In the genomic region with DNA sequence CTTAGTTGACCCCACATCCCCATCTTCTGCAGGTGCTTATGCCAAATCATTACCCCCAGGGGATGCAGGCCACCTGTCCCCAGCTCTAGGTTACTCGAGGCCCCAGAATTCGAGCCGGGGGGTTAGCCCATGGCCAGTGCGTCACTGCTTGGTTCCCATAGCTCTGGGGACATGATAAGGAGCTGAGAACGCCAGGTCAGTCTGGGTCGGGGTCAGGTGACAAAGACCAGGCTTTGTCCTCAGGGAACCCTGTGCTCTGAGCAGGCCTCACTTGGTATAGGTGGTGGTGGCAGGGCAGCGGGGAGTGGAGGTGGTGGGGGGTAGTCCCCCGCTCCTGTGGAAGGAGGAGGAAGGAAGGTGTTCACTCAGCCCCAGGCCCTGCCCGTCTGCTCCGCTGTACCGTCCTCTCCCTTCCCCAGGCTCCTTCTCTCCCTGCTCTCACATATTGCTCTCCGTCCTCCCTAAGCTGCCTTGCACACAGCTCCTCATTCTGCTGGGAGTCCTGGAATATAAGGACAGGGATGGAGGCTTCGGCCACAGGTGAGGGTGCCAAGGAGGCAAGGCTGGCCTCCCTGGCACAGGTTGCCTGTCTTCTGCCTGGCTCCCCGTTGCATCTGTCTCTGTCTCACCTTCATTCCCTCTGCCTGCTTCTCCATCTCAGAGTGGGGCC, we compare ENCODE assay signal across 20 cellular contexts. TPM values are rescaled to one million over a fixed set of nuclear protein-coding genes. Genes with fewer than 3 reads are reported as not detected.
DNase-seq lines count a peak whose midpoint lies in the region; ATAC-seq and TF ChIP-seq lines count a peak whose summit lies in the region.
"Had no signal": no experiment of that assay in that cellular context is flagged by ENCODE, and none has a peak within 500 bp of the region (broad histone marks: within the 10 kb centered on the region; RNA-seq: fewer than 3 reads in every experiment).

No MANE protein-coding gene starts in this region.

- no peaks in the 10 kb centered on the region for H3K9me3 Mint-ChIP-seq in activated T-helper 1 cell treated with anti-CD3 and anti-CD28 coated beads, Interleukin-12 subunit alpha, Interleukin-12 subunit beta, Interleukin-2, Interleukin-4 antibody, amounts not matched to agents 30 ng/mL and 10 ng/mL and 1 ng/mL, durations not matched to agents 14 hours and 24 hours and 36 hours

- peak overlapping the region; percentile 42 for H3K27ac Mint-ChIP-seq in activated T-helper 1 cell treated with anti-CD3 and anti-CD28 coated beads, Interleukin-12 subunit alpha, Interleukin-12 subunit beta, Interleukin-2, Interleukin-4 antibody, amounts not matched to agents 30 ng/mL and 10 ng/mL and 1 ng/mL, durations not matched to agents 14 hours and 24 hours and 36 hours

- no peak for TF ChIP-seq CTCF in right atrium auricular region (IDR thresholded peaks at IDR 0.05)
- TF ChIP-seq CTCF in GM10266 (IDR thresholded peaks at IDR 0.05; ENCODE audit: control insufficient read depth, insufficient read depth, low read depth, missing control alignments): no peak

- no peaks in the 10 kb centered on the region for H3K36me3 Mint-ChIP-seq in activated T-helper 1 cell treated with anti-CD3 and anti-CD28 coated beads, Interleukin-12 subunit alpha, Interleukin-12 subunit beta, Interleukin-2, Interleukin-4 antibody, amounts not matched to agents 30 ng/mL and 10 ng/mL and 1 ng/mL, durations not matched to agents 14 hours and 24 hours and 36 hours (ENCODE audit: low read depth)

- peaks cover 5% of the 10 kb centered on the region for H3K27me3 Mint-ChIP-seq in activated T-helper 1 cell treated with anti-CD3 and anti-CD28 coated beads, Interleukin-12 subunit alpha, Interleukin-12 subunit beta, Interleukin-2, Interleukin-4 antibody, amounts not matched to agents 30 ng/mL and 10 ng/mL and 1 ng/mL, durations not matched to agents 14 hours and 24 hours and 36 hours (ENCODE audit: insufficient read depth)

- intact Hi-C loops in activated T-helper 1 cell treated with anti-CD3 and anti-CD28 coated beads, Interleukin-12 subunit alpha, Interleukin-12 subunit beta, Interleukin-2, Interleukin-4 antibody, amounts not matched to agents 30 ng/mL and 10 ng/mL and 1 ng/mL, durations not matched to agents 14 hours and 24 hours and 36 hours (cut with micrococcal nuclease): no loop called here
- intact Hi-C loops in Right ventricle myocardium superior (cut with DNase I): no loop called here

- H3K36me3 ChIP-seq in right atrium auricular region (peaks cover 42% of the 10 kb centered on the region), skeletal muscle tissue (ENCODE audit: control insufficient read depth in 3 of 3, insufficient read depth in 3 of 3, low read length in 3 of 3) (peaks cover 0 to 39% (median 27%) of the 10 kb centered on the region in 3 donors)
- H3K36me3 ChIP-seq: BE2C, MG63 had no signal

- H3K27ac ChIP-seq in right atrium auricular region (peak overlapping the region; percentile 84), skeletal muscle tissue (ENCODE audit: low read depth, low read length) (peak overlapping the region; percentile 54)
- H3K27ac ChIP-seq: RWPE1 had no signal

- ATAC-seq in Right ventricle myocardium superior (ENCODE audit: poor library complexity): peak; percentile 38
- ATAC-seq: SK-N-SH treated with all-trans-retinoic acid at 6 μM for 48 hours had no signal

- H3K4me3 ChIP-seq in right atrium auricular region (peak overlapping the region in 1 of 2 donors; percentile 30), skeletal muscle tissue (ENCODE audit: low read length in 3 of 3) (no peak overlapping the region)
- H3K4me3 ChIP-seq: MG63 had no signal

- no peaks in the 10 kb centered on the region for H3K27me3 ChIP-seq in right atrium auricular region
- peaks cover 0 to 15% (median 0%) of the 10 kb centered on the region in 3 donors for H3K27me3 ChIP-seq in skeletal muscle tissue (ENCODE audit: control insufficient read depth in 3 of 3, insufficient read depth in 3 of 3, low read length in 3 of 3)
- H3K27me3 ChIP-seq: MG63 had no signal

- DNase-seq in activated T-helper 1 cell treated with anti-CD3 and anti-CD28 coated beads, Interleukin-12 subunit alpha, Interleukin-12 subunit beta, Interleukin-2, Interleukin-4 antibody, amounts not matched to agents 30 ng/mL and 10 ng/mL and 1 ng/mL, durations not matched to agents 14 hours and 24 hours and 36 hours (ENCODE audit: low spot score): no peak
- DNase-seq in Right ventricle myocardium superior (peak; percentile 82), right atrium auricular region (ENCODE audit: low spot score) (peak; percentile 81), GM10266 (ENCODE audit: extremely low spot score) (no peak), COR-L47 (lab: John Stamatoyannopoulos, UW) (no peak)
- no peak for DNase-seq in stimulated activated CD4-positive, alpha-beta T cell treated with anti-CD3 and anti-CD28 coated beads, Interleukin-1b, Interleukin-23, amount 100 ng/mL, for 48 hours
- DNase-seq: BE2C, EL, GF-D8, MG63, NCI-H1417, NCI-H2081 treated with DMSO at 0.1 percent for 48 hours, NCI-H2171 treated with DMSO at 0.1 percent for 48 hours, NCI-H446, NCI-H526 had no signal

- peak overlapping the region in 1 of 3 donors; percentile 62 for H3K9ac ChIP-seq in skeletal muscle tissue (ENCODE audit: low read depth in 1 of 3, low read length in 3 of 3)

- H3K9me3 ChIP-seq in right atrium auricular region (no peaks in the 10 kb centered on the region), skeletal muscle tissue (ENCODE audit: control insufficient read depth in 3 of 3, low read length in 3 of 3) (no peaks in the 10 kb centered on the region)
- H3K9me3 ChIP-seq: BE2C, MG63 had no signal

- H3K4me1 ChIP-seq in right atrium auricular region (peaks cover 0 to 3% of the 10 kb centered on the region in 2 donors), skeletal muscle tissue (ENCODE audit: control insufficient read depth in 3 of 3, insufficient read depth in 3 of 3, low read length in 3 of 3) (peaks cover 0 to 21% (median 0%) of the 10 kb centered on the region in 3 donors)
- H3K4me1 ChIP-seq: BE2C had no signal

- H3K4me3 Mint-ChIP-seq in activated T-helper 1 cell treated with anti-CD3 and anti-CD28 coated beads, Interleukin-12 subunit alpha, Interleukin-12 subunit beta, Interleukin-2, Interleukin-4 antibody, amounts not matched to agents 30 ng/mL and 10 ng/mL and 1 ng/mL, durations not matched to agents 14 hours and 24 hours and 36 hours: no peak overlapping the region

- peaks cover 10% of the 10 kb centered on the region for H3K4me1 Mint-ChIP-seq in activated T-helper 1 cell treated with anti-CD3 and anti-CD28 coated beads, Interleukin-12 subunit alpha, Interleukin-12 subunit beta, Interleukin-2, Interleukin-4 antibody, amounts not matched to agents 30 ng/mL and 10 ng/mL and 1 ng/mL, durations not matched to agents 14 hours and 24 hours and 36 hours (ENCODE audit: low read depth)

RNA-seq across cellular contexts. Expression of gene MYH6, which starts 2.0 kb away (rescaled TPM):
- 0.52 and 0.59 TPM in 2 replicates for total RNA-seq in activated T-helper 1 cell treated with anti-CD3 and anti-CD28 coated beads, Interleukin-12 subunit alpha, Interleukin-12 subunit beta, Interleukin-2, Interleukin-4 antibody, amounts not matched to agents 30 ng/mL and 10 ng/mL and 1 ng/mL, durations not matched to agents 14 hours and 24 hours and 36 hours
- 4,934 TPM for total RNA-seq in Right ventricle myocardium superior
- total RNA-seq in right atrium auricular region: over 10,000 TPM in 1 of 2 donors, 1,000 to 10,000 TPM in 1; 8,253 to 13,240 TPM
- 2.1 TPM for total RNA-seq in skeletal muscle tissue
- total RNA-seq: A673, LHCN-M2 had no signal

RNA-seq across cellular contexts. Expression of gene MYH7, which starts 25.4 kb away (rescaled TPM):
- total RNA-seq in activated T-helper 1 cell treated with anti-CD3 and anti-CD28 coated beads, Interleukin-12 subunit alpha, Interleukin-12 subunit beta, Interleukin-2, Interleukin-4 antibody, amounts not matched to agents 30 ng/mL and 10 ng/mL and 1 ng/mL, durations not matched to agents 14 hours and 24 hours and 36 hours: 0.05 TPM in 2 replicates
- total RNA-seq in Right ventricle myocardium superior (11,793 TPM), right atrium auricular region (1,000 to 10,000 TPM; 1,082 to 4,592 TPM), skeletal muscle tissue (426 TPM)
- total RNA-seq: A673 had no signal

RNA-seq across cellular contexts. Expression of gene CMTM5, which starts 33.3 kb away (rescaled TPM):
- not detected in 2 replicates for total RNA-seq in activated T-helper 1 cell treated with anti-CD3 and anti-CD28 coated beads, Interleukin-12 subunit alpha, Interleukin-12 subunit beta, Interleukin-2, Interleukin-4 antibody, amounts not matched to agents 30 ng/mL and 10 ng/mL and 1 ng/mL, durations not matched to agents 14 hours and 24 hours and 36 hours
- total RNA-seq in Right ventricle myocardium superior (0.27 TPM), right atrium auricular region (not detected), skeletal muscle tissue (2.1 TPM)
- total RNA-seq: A673, LHCN-M2 had no signal

RNA-seq across cellular contexts. Expression of gene IL25, which starts 37.5 kb away (rescaled TPM):
- not detected in 2 replicates for total RNA-seq in activated T-helper 1 cell treated with anti-CD3 and anti-CD28 coated beads, Interleukin-12 subunit alpha, Interleukin-12 subunit beta, Interleukin-2, Interleukin-4 antibody, amounts not matched to agents 30 ng/mL and 10 ng/mL and 1 ng/mL, durations not matched to agents 14 hours and 24 hours and 36 hours
- not detected for total RNA-seq in Right ventricle myocardium superior
- total RNA-seq in right atrium auricular region: not detected
- total RNA-seq in skeletal muscle tissue: not detected
- total RNA-seq: A673, LHCN-M2 had no signal

RNA-seq across cellular contexts. Expression of gene EFS, which starts 45.1 kb away (rescaled TPM):
- not detected in 2 replicates for total RNA-seq in activated T-helper 1 cell treated with anti-CD3 and anti-CD28 coated beads, Interleukin-12 subunit alpha, Interleukin-12 subunit beta, Interleukin-2, Interleukin-4 antibody, amounts not matched to agents 30 ng/mL and 10 ng/mL and 1 ng/mL, durations not matched to agents 14 hours and 24 hours and 36 hours
- 3.2 TPM for total RNA-seq in Right ventricle myocardium superior
- total RNA-seq in right atrium auricular region: 1 to 10 TPM; 4.1 to 6.3 TPM
- 17.2 TPM for total RNA-seq in skeletal muscle tissue
- total RNA-seq: LHCN-M2 had no signal

Comparison
In these comparisons a context has a peak if more than half of its experiments do, and no peak if none do; other contexts are left out.
1. DNase-seq: peak in Right ventricle myocardium superior (single experiment) and right atrium auricular region (single experiment); none in activated T-helper 1 cell treated with anti-CD3 and anti-CD28 coated beads, Interleukin-12 subunit alpha, Interleukin-12 subunit beta, Interleukin-2, Interleukin-4 antibody, amounts not matched to agents 30 ng/mL and 10 ng/mL and 1 ng/mL, durations not matched to agents 14 hours and 24 hours and 36 hours (single experiment), GM10266 (single experiment), stimulated activated CD4-positive, alpha-beta T cell treated with anti-CD3 and anti-CD28 coated beads, Interleukin-1b, Interleukin-23, amount 100 ng/mL, for 48 hours (single experiment) and COR-L47 (single experiment).
2. RNA of gene MYH6, which starts 2.0 kb away (total RNA-seq): 8,253 to 13,240 TPM in right atrium auricular region and 4,934 TPM in Right ventricle myocardium superior (single experiment); 2.1 TPM in skeletal muscle tissue (single experiment) and 0.52 to 0.59 TPM in activated T-helper 1 cell treated with anti-CD3 and anti-CD28 coated beads, Interleukin-12 subunit alpha, Interleukin-12 subunit beta, Interleukin-2, Interleukin-4 antibody, amounts not matched to agents 30 ng/mL and 10 ng/mL and 1 ng/mL, durations not matched to agents 14 hours and 24 hours and 36 hours; every median in the first group is over 1,000 times any median in the second.
3. RNA of gene MYH7, which starts 25.4 kb away (total RNA-seq): 11,793 TPM in Right ventricle myocardium superior (single experiment), 1,082 to 4,592 TPM in right atrium auricular region and 426 TPM in skeletal muscle tissue (single experiment); 0.05 TPM in activated T-helper 1 cell treated with anti-CD3 and anti-CD28 coated beads, Interleukin-12 subunit alpha, Interleukin-12 subunit beta, Interleukin-2, Interleukin-4 antibody, amounts not matched to agents 30 ng/mL and 10 ng/mL and 1 ng/mL, durations not matched to agents 14 hours and 24 hours and 36 hours; every median in the first group is over 100 times any median in the second.